In genomic region chr12:131894313-131894860, GRCh38 we compare ENCODE assay signal across 9 cellular contexts. TPM values are rescaled to one million over a fixed set of nuclear protein-coding genes. Genes with fewer than 3 reads are reported as not detected.
A peak's percentile ranks its signal among the peaks of the same experiment; 100 is the strongest.
DNase-seq lines count a peak whose midpoint lies in the region; ATAC-seq, FAIRE-seq and TF ChIP-seq lines count a peak whose summit lies in the region.
"Had no signal": no experiment of that assay in that cellular context is flagged by ENCODE, and none has a peak within 500 bp of the region (broad histone marks: within the 10 kb centered on the region; RNA-seq: fewer than 3 reads in every experiment).

Gene ULK1 (plus strand): TSS chr12:131894622. CDS start chr12:131895002, 380 bp downstream.

- TF ChIP-seq RAD21 in HepG2 (CRISPR knock-in tag; IDR thresholded peaks at IDR 0.05), result peak; percentile 46; the same call in 1 of the 2 replicates

- peaks cover 1 to 5% of the 10 kb centered on the region in 2 experiments; a peak in 3 of 5 replicates for H3K36me3 ChIP-seq in HepG2 (replicated peaks in 1 of 2; ENCODE audit: control insufficient read depth in 1 of 2, insufficient read depth in 2 of 2, low read length in 2 of 2)

- FAIRE-seq in HepG2 (lab: Jason Lieb, UNC), result no peak
- FAIRE-seq: islet of Langerhans had no signal

- peak; percentile 67 to 69 for TF ChIP-seq POLR2A in HepG2 (IDR thresholded peaks at IDR 0.05; ENCODE audit: insufficient read depth in 1 of 2, low read depth in 2 of 2, low read length in 2 of 2)

- H3K36me3 Mint-ChIP-seq in CD14-positive monocyte, result peaks cover 15 to 19% of the 10 kb centered on the region in 2 donors

- H3K27me3 ChIP-seq in HepG2 (ENCODE audit: control insufficient read depth in 1 of 2, insufficient read depth in 2 of 2, low read length in 2 of 2), result peaks cover 2 to 3% of the 10 kb centered on the region in 2 experiments; a peak in 4 of 5 replicates

- H2AFZ ChIP-seq in HepG2 (ENCODE audit: low read length), result peak within 1 kb of the TSS; percentile 58

- H3K4me1 ChIP-seq in HepG2 (ENCODE audit: insufficient read depth, low read length), result peaks cover 24% of the 10 kb centered on the region

- intact Hi-C loops in CD14-positive monocyte (cut with micrococcal nuclease) (loop anchor here in 1 of 2 donors (2.0 to 5.0 kb wide), 2 partner anchors 34 to 53 kb away; partner anchors contain the start of genes EP400 and PUS1), HepG2 (cut with micrococcal nuclease; ENCODE audit: unreplicated experiment) (loop anchor here (10.0 kb wide), 1 partner anchor 60 kb away; no protein-coding TSS in a partner anchor)

- peak within 1 kb of the TSS; percentile 87 to 95 (median 91) for H3K27ac Mint-ChIP-seq in CD14-positive monocyte

- peak within 1 kb of the TSS; percentile 77 for H3K9ac ChIP-seq in HepG2 (ENCODE audit: insufficient read depth, low read depth, low read length)

- POLR2A ChIA-PET in HepG2 (lab: Yijun Ruan, JAX), result interaction anchor here (1.9 kb wide), 1 partner anchor 32 kb away, joined by 11 read pairs; no protein-coding TSS in a partner anchor

- H3K4me2 ChIP-seq in HepG2 (ENCODE audit: low read depth, low read length), result peak within 1 kb of the TSS; percentile 89

- peaks cover 21% of the 10 kb centered on the region for H3K4me1 Mint-ChIP-seq in CD14-positive monocyte

- TF ChIP-seq EP300 in HepG2 (IDR thresholded peaks at IDR 0.05; ENCODE audit: low read depth in 2 of 2, low read length in 2 of 2) (no peak), HepG2 (CRISPR knock-in tag; IDR thresholded peaks at IDR 0.05; ENCODE audit: borderline replicate concordance) (no peak)

- BruUV-seq in HepG2 (replicated peaks; lab: Mats Ljungman, UMichigan), result no TSS peak

- peaks cover 8% of the 10 kb centered on the region for H3K79me2 ChIP-seq in HepG2 (ENCODE audit: insufficient read depth, low read length)

- 2% methylated on average over 29 of the region's 64 CpGs for WGBS in HepG2 (ENCODE audit: low lambda C conversion rate)

- ATAC-seq in GM19395 (IDR thresholded peaks at IDR 0.05; ENCODE audit: unreplicated experiment) (peak; percentile 74), HG03521 (IDR thresholded peaks at IDR 0.05; ENCODE audit: unreplicated experiment) (peak; percentile 70), HepG2 (peak; percentile 43)

- CTCF ChIA-PET in HepG2 (lab: Yijun Ruan, JAX; ENCODE audit: low intra/inter-chr PET ratio, low total read pairs), result no interaction called here

- no peak for TF ChIP-seq CTCF in CD14-positive monocyte (IDR thresholded peaks at IDR 0.05)
- TF ChIP-seq CTCF in HepG2 (CRISPR knock-in tag; IDR thresholded peaks at IDR 0.05), result no peak

- H3K9me3 Mint-ChIP-seq in CD14-positive monocyte, result peaks cover 0 to 2% (median 0%) of the 10 kb centered on the region in 7 donors

- peaks cover 13% of the 10 kb centered on the region; the same call in 1 of the 2 replicates for H4K20me1 ChIP-seq in HepG2 (ENCODE audit: insufficient read depth, low read length)

- H3K4me3 ChIP-seq in HepG2 (replicated peaks in 1 of 3; ENCODE audit: insufficient read depth in 1 of 3, low read depth in 2 of 3, low read length in 3 of 3), result peak within 1 kb of the TSS; percentile 66 to 82 (median 72)

- H3K27me3 Mint-ChIP-seq in CD14-positive monocyte (ENCODE audit: low read depth in 3 of 3), result peaks cover 0 to 4% (median 3%) of the 10 kb centered on the region in 3 donors

- DNase-seq in CD14-positive monocyte (ENCODE audit: low spot score), result peak; percentile 83
- DNase-seq in NCI-H69 (lab: John Stamatoyannopoulos, UW), result peak; percentile 98
- peak; percentile 92 for DNase-seq in activated CD4-positive, alpha-beta T cell treated with anti-CD3 and anti-CD28 coated beads, Interleukin-2, amount 50 U/mL, for 1 hour
- DNase-seq in dedifferentiated amniotic fluid mesenchymal stem cell (ENCODE audit: extremely low spot score), result peak; percentile 77
- DNase-seq in HepG2 (ENCODE audit: low spot score), result peak; percentile 70
- peak; percentile 89 to 94 for DNase-seq in stimulated activated CD4-positive, alpha-beta T cell treated with anti-CD3 and anti-CD28 coated beads, Interleukin-2, amount 100 ng/mL, for 48 hours

- peak within 1 kb of the TSS; percentile 87 to 93 for H3K4me3 Mint-ChIP-seq in CD14-positive monocyte

- H3K9me3 ChIP-seq in HepG2 (ENCODE audit: low read length), result no peaks in the 10 kb centered on the region

- in situ Hi-C loops in HepG2 (cut with HindIII; ENCODE audit: extremely low pct_ligation_motif_present, low pct_unique_long_range_greater_than_20kb), result no loop called here

- peak within 1 kb of the TSS; percentile 79 for H3K27ac ChIP-seq in HepG2 (ENCODE audit: extremely low read length, insufficient read depth, low read length)

TF ChIP-seq in HepG2, 621 proteins besides CTCF, POLR2A, EP300 and RAD21 (continues in another document):
- TF ChIP-seq ZNF543 (CRISPR knock-in tag; IDR thresholded peaks at IDR 0.05) (no peak), ZNF687 (CRISPR knock-in tag; IDR thresholded peaks at IDR 0.05) (peak; percentile 30), FOXO1 (CRISPR knock-in tag; IDR thresholded peaks at IDR 0.05) (no peak), KLF6 (CRISPR knock-in tag; IDR thresholded peaks at IDR 0.05) (0 out of 2 replicates have a peak, but pooled peaks have one; percentile 45), GATAD1 (CRISPR knock-in tag; IDR thresholded peaks at IDR 0.05) (no peak), SRSF1 (optimal IDR thresholded peaks at IDR 0.05; ENCODE audit: low read depth, low read length) (no peak), BATF2 (CRISPR knock-in tag; IDR thresholded peaks at IDR 0.05) (no peak), SALL1 (CRISPR knock-in tag; IDR thresholded peaks at IDR 0.05) (peak; percentile 21; the same call in 1 of the 2 replicates), ZNF768 (CRISPR knock-in tag; IDR thresholded peaks at IDR 0.05) (peak; percentile 47; the same call in 1 of the 2 replicates), KDM2A (CRISPR knock-in tag; IDR thresholded peaks at IDR 0.05; ENCODE audit: borderline replicate concordance, low read depth) (peak; percentile 63; the same call in 1 of the 2 replicates), ARNT2 (CRISPR knock-in tag; IDR thresholded peaks at IDR 0.05; ENCODE audit: low read depth) (peak; percentile 20; the same call in 1 of the 2 replicates)

RNA-seq across cellular contexts. Expression of gene ULK1, which starts in this region (rescaled TPM):
- 1 to 10 TPM; 1.0 to 1.3 TPM for polyA plus RNA-seq in CD14-positive monocyte
- 1.7 and 2.8 TPM in 2 replicates for total RNA-seq in HepG2 (2016; rRNA removed; fragmentation: Illumina TruSeq; extraction: Trizol)
- 1.9 and 2.4 TPM in 2 replicates for total RNA-seq in HepG2 (2016; cell fraction: cytosol; rRNA removed; fragmentation: Illumina TruSeq; extraction: Trizol; ENCODE audit: low read depth)
- 1.6 and 3.3 TPM in 2 replicates for total RNA-seq in HepG2 (2016; cell fraction: insoluble cytoplasmic fraction; rRNA removed; fragmentation: Illumina TruSeq; extraction: Trizol)
- total RNA-seq in HepG2 (2016; cell fraction: membrane; rRNA removed; fragmentation: Illumina TruSeq; extraction: Trizol), result 1.7 and 2.8 TPM in 2 replicates
- total RNA-seq in HepG2 (2016; cell fraction: nucleus; rRNA removed; fragmentation: Illumina TruSeq; extraction: Trizol), result 4.9 and 6.0 TPM in 2 replicates
- polyA plus RNA-seq in HepG2 (2011; rRNA removed), result 10.1 and 13.9 TPM in 2 replicates
- 2.2 and 3.2 TPM in 2 replicates for polyA plus RNA-seq in HepG2 (2011; cell fraction: cytosol; rRNA removed)
- 132 and 157 TPM in 2 replicates for polyA plus RNA-seq in HepG2 (2011; cell fraction: nucleus; rRNA removed)
- polyA plus RNA-seq in HepG2 (2012), result 16.0 and 35.4 TPM in 2 replicates
- 0.21 and 0.24 TPM in 2 replicates for polyA plus RNA-seq in HepG2 (2016; cell fraction: cytosol; fragmentation: Illumina TruSeq; extraction: Trizol; ENCODE audit: low read depth)
- polyA plus RNA-seq in HepG2 (2016; cell fraction: insoluble cytoplasmic fraction; fragmentation: Illumina TruSeq; extraction: Trizol; ENCODE audit: low read depth), result 3.6 and 5.0 TPM in 2 replicates
- 0.60 and 0.72 TPM in 2 replicates for polyA plus RNA-seq in HepG2 (2016; cell fraction: membrane; fragmentation: Illumina TruSeq; extraction: Trizol; ENCODE audit: low read depth)
- 27.6 and 31.1 TPM in 2 replicates for polyA plus RNA-seq in HepG2 (2016; cell fraction: nucleus; fragmentation: Illumina TruSeq; extraction: Trizol; ENCODE audit: insufficient read depth, low read depth)
- polyA minus RNA-seq in HepG2 (2011; rRNA and poly(A)+ RNA removed; ENCODE audit: low replicate concordance), result 11.3 and 13.5 TPM in 2 replicates
- polyA minus RNA-seq in HepG2 (2011; cell fraction: cytosol; rRNA and poly(A)+ RNA removed), result 7.8 and 10.2 TPM in 2 replicates
- 15.5 and 17.8 TPM in 2 replicates for polyA minus RNA-seq in HepG2 (2011; cell fraction: nucleus; rRNA and poly(A)+ RNA removed)

Comparison
In these comparisons a context has a peak if more than half of its experiments do, and no peak if none do; other contexts are left out.
1. Peak in every context shown above with its lines: DNase-seq, ATAC-seq, H3K4me3 ChIP-seq and H3K27ac ChIP-seq.